Comparison of ENCODE assay signal across 1 cellular context in the genomic region with DNA sequence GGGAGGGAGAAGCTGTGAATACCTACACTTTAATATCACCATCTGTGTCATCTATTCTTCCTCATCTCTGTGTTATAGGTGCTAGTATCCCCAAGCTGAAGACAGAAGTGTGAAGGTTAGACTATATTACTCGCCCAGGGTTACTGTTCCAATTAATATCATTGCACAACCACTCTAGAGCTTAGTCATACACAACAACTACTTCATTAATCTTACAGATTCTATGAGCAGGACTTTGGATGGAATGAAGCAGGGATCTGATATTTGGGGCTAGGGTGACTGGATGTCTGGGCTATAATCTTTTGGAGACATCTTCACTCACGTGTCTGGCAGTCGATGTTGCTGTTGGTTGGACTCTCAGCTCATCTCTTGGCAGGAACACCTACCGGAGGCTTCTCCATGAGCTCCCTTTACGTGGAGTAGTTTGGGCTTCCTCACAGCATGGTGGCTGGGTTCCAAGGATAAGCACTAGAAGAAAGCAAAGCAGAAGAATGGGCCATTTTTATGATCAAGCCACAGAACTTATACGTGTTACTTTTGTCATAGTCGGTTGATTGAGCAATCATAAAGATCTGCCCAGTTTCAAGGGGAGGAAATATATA.
TF ChIP-seq lines count a peak whose summit lies in the region.

No MANE protein-coding gene starts in this region.

TF ChIP-seq in GM23338, 12 proteins besides CTCF, POLR2A, EP300 and RAD21 (continued from another document):
- TF ChIP-seq, protein P1, sequence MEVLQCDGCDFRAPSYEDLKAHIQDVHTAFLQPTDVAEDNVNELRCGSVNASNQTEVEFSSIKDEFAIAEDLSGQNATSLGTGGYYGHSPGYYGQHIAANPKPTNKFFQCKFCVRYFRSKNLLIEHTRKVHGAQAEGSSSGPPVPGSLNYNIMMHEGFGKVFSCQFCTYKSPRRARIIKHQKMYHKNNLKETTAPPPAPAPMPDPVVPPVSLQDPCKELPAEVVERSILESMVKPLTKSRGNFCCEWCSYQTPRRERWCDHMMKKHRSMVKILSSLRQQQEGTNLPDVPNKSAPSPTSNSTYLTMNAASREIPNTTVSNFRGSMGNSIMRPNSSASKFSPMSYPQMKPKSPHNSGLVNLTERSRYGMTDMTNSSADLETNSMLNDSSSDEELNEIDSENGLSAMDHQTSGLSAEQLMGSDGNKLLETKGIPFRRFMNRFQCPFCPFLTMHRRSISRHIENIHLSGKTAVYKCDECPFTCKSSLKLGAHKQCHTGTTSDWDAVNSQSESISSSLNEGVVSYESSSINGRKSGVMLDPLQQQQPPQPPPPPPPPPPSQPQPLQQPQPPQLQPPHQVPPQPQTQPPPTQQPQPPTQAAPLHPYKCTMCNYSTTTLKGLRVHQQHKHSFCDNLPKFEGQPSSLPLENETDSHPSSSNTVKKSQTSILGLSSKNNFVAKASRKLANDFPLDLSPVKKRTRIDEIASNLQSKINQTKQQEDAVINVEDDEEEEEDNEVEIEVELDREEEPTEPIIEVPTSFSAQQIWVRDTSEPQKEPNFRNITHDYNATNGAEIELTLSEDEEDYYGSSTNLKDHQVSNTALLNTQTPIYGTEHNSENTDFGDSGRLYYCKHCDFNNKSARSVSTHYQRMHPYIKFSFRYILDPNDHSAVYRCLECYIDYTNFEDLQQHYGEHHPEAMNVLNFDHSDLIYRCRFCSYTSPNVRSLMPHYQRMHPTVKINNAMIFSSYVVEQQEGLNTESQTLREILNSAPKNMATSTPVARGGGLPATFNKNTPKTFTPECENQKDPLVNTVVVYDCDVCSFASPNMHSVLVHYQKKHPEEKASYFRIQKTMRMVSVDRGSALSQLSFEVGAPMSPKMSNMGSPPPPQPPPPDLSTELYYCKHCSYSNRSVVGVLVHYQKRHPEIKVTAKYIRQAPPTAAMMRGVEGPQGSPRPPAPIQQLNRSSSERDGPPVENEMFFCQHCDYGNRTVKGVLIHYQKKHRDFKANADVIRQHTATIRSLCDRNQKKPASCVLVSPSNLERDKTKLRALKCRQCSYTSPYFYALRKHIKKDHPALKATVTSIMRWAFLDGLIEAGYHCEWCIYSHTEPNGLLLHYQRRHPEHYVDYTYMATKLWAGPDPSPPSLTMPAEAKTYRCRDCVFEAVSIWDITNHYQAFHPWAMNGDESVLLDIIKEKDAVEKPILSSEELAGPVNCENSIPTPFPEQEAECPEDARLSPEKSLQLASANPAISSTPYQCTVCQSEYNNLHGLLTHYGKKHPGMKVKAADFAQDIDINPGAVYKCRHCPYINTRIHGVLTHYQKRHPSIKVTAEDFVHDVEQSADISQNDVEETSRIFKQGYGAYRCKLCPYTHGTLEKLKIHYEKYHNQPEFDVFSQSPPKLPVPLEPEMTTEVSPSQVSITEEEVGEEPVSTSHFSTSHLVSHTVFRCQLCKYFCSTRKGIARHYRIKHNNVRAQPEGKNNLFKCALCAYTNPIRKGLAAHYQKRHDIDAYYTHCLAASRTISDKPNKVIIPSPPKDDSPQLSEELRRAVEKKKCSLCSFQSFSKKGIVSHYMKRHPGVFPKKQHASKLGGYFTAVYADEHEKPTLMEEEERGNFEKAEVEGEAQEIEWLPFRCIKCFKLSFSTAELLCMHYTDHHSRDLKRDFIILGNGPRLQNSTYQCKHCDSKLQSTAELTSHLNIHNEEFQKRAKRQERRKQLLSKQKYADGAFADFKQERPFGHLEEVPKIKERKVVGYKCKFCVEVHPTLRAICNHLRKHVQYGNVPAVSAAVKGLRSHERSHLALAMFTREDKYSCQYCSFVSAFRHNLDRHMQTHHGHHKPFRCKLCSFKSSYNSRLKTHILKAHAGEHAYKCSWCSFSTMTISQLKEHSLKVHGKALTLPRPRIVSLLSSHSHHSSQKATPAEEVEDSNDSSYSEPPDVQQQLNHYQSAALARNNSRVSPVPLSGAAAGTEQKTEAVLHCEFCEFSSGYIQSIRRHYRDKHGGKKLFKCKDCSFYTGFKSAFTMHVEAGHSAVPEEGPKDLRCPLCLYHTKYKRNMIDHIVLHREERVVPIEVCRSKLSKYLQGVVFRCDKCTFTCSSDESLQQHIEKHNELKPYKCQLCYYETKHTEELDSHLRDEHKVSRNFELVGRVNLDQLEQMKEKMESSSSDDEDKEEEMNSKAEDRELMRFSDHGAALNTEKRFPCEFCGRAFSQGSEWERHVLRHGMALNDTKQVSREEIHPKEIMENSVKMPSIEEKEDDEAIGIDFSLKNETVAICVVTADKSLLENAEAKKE (CRISPR knock-in tag; IDR thresholded peaks at IDR 0.05) = no peak
- TF ChIP-seq NANOG (IDR thresholded peaks at IDR 0.05; ENCODE audit: borderline replicate concordance) (no peak), EZH2 (IDR thresholded peaks at IDR 0.05; ENCODE audit: low read depth, unreplicated experiment) (no peak), POLR2AphosphoS5 (IDR thresholded peaks at IDR 0.05; ENCODE audit: low read depth) (no peak), ZNF331 (CRISPR knock-in tag; IDR thresholded peaks at IDR 0.05; ENCODE audit: low read depth) (no peak), EZH2phosphoT487 (IDR thresholded peaks at IDR 0.05; ENCODE audit: unreplicated experiment) (no peak)
- TF ChIP-seq, protein P2, sequence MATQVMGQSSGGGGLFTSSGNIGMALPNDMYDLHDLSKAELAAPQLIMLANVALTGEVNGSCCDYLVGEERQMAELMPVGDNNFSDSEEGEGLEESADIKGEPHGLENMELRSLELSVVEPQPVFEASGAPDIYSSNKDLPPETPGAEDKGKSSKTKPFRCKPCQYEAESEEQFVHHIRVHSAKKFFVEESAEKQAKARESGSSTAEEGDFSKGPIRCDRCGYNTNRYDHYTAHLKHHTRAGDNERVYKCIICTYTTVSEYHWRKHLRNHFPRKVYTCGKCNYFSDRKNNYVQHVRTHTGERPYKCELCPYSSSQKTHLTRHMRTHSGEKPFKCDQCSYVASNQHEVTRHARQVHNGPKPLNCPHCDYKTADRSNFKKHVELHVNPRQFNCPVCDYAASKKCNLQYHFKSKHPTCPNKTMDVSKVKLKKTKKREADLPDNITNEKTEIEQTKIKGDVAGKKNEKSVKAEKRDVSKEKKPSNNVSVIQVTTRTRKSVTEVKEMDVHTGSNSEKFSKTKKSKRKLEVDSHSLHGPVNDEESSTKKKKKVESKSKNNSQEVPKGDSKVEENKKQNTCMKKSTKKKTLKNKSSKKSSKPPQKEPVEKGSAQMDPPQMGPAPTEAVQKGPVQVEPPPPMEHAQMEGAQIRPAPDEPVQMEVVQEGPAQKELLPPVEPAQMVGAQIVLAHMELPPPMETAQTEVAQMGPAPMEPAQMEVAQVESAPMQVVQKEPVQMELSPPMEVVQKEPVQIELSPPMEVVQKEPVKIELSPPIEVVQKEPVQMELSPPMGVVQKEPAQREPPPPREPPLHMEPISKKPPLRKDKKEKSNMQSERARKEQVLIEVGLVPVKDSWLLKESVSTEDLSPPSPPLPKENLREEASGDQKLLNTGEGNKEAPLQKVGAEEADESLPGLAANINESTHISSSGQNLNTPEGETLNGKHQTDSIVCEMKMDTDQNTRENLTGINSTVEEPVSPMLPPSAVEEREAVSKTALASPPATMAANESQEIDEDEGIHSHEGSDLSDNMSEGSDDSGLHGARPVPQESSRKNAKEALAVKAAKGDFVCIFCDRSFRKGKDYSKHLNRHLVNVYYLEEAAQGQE (IDR thresholded peaks at IDR 0.05; ENCODE audit: unreplicated experiment) = no peak
